17 cellular contexts compared by ENCODE assay signal in the genomic region with DNA sequence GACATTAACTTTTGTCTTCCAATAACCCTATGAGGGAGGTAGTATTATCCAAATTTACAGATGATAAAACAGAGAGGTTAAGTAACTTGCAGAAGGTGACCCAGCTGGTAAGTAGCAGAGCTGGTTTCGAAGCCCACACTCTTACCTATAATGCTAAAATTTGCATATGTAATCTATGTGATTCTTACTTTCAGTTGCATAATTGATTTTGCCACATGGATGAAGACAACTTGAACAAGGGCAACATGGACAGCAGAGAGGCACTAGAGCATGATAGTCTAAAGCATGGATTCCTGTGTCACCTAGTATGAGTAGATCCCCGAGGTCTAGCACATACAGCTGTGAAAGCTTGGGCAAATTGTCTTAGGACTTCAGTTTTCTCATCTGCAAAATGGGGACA.
DNase-seq lines count a peak whose midpoint lies in the region; FAIRE-seq and TF ChIP-seq lines count a peak whose summit lies in the region.
"Had no signal": no experiment of that assay in that cellular context is flagged by ENCODE, and none has a peak within 500 bp of the region (broad histone marks: within the 10 kb centered on the region; RNA-seq: fewer than 3 reads in every experiment).

No MANE protein-coding gene starts in this region.

- H3K23me2 ChIP-seq in H1 (ENCODE audit: low read depth, low read length), result no peaks in the 10 kb centered on the region

- H3K27ac ChIP-seq in H1 (ENCODE audit: low read depth, low read length) (no peak overlapping the region), small intestine (ENCODE audit: low read depth in 1 of 2, low read length in 1 of 2) (no peak overlapping the region)
- H3K27ac ChIP-seq: GM23248 had no signal

- H3K18ac ChIP-seq in H1 (ENCODE audit: extremely low read depth, low read length), result no peak overlapping the region

- H2BK5ac ChIP-seq in H1 (ENCODE audit: low read depth, low read length), result no peak overlapping the region

- DNase-seq in GM12892 (ENCODE audit: insufficient read length) (no peak), H1 (ENCODE audit: low read depth in 1 of 2, low spot score in 2 of 2) (no peak), GM20000 (ENCODE audit: low spot score) (no peak), GM13977 (ENCODE audit: low spot score) (no peak), small intestine (no peak)
- DNase-seq in activated T-helper 2 cell treated with anti-CD3 and anti-CD28 coated beads, Interferon-gamma antibody, Interleukin-2, Interleukin-4, amounts not matched to agents 10 μg/mL and 5 μg/mL and 100 μg/mL, durations not matched to agents 14 hours and 24 hours and 36 hours (ENCODE audit: low spot score), result no peak
- DNase-seq: C1 segment of cervical spinal cord; Calu3; CD4-positive, alpha-beta memory T cell; COR-L47; DMS53; DMS79 treated with DMSO at 0.1 percent for 48 hours; GF-D8; GM23248; H9; HFFc6 had no signal

- POLR2A ChIA-PET in H1 (lab: Charles Lee; ENCODE audit: partially characterized antibody), result interaction anchor here (0.6 kb wide), 1 partner anchor 350 kb away, joined by 3 read pairs; no protein-coding TSS in a partner anchor

- peak; percentile 17 for FAIRE-seq in GM12892 (lab: Jason Lieb, UNC)
- no peak for FAIRE-seq in H1 (lab: Jason Lieb, UNC)
- FAIRE-seq in small intestine (lab: Jason Lieb, UNC), result no peak
- FAIRE-seq: GM18507 had no signal

- no peak overlapping the region for H3K14ac ChIP-seq in H1 (ENCODE audit: insufficient read length)

- H3K9me3 Mint-ChIP-seq in activated T-helper 2 cell treated with anti-CD3 and anti-CD28 coated beads, Interferon-gamma antibody, Interleukin-2, Interleukin-4, amounts not matched to agents 10 μg/mL and 5 μg/mL and 100 μg/mL, durations not matched to agents 14 hours and 24 hours and 36 hours, result peaks cover 9% of the 10 kb centered on the region

- peaks cover 7% of the 10 kb centered on the region for H3K36me3 Mint-ChIP-seq in activated T-helper 2 cell treated with anti-CD3 and anti-CD28 coated beads, Interferon-gamma antibody, Interleukin-2, Interleukin-4, amounts not matched to agents 10 μg/mL and 5 μg/mL and 100 μg/mL, durations not matched to agents 14 hours and 24 hours and 36 hours (ENCODE audit: low read depth)
- H3K36me3 Mint-ChIP-seq: CD4-positive, alpha-beta memory T cell had no signal

- TF ChIP-seq CTCF in H1 (IDR thresholded peaks at IDR 0.05; ENCODE audit: control extremely low read depth in 1 of 3, insufficient read depth in 1 of 3, low read depth in 1 of 3, low read length in 3 of 3) (no peak), GM20000 (IDR thresholded peaks at IDR 0.05; ENCODE audit: extremely low read depth, missing control alignments) (no peak), GM13977 (IDR thresholded peaks at IDR 0.05; ENCODE audit: extremely low read depth, insufficient read depth, missing control alignments) (no peak)

- peak overlapping the region; percentile 99 for H3K23ac ChIP-seq in H1 (ENCODE audit: insufficient read length)

- no peak overlapping the region for H3K4me2 ChIP-seq in H1 (ENCODE audit: insufficient read depth in 1 of 2, low read depth in 2 of 2, low read length in 2 of 2)

- H2BK12ac ChIP-seq in H1 (ENCODE audit: low read depth, low read length), result no peak overlapping the region

- H3K4me3 ChIP-seq in H1 (ENCODE audit: extremely low read depth in 1 of 4, insufficient read depth in 2 of 4, low read depth in 3 of 4, low read length in 4 of 4) (no peak overlapping the region), small intestine (ENCODE audit: low read depth in 1 of 2, low read length in 2 of 2) (no peak overlapping the region)
- H3K4me3 ChIP-seq: GM23248 had no signal

- no peak overlapping the region for H3K9ac ChIP-seq in H1 (replicated peaks in 1 of 4; ENCODE audit: extremely low read depth in 1 of 4, low read depth in 3 of 4, low read length in 3 of 4)
- H3K9ac ChIP-seq: GM23248 had no signal

- H2BK15ac ChIP-seq in H1 (ENCODE audit: low read length), result no peak overlapping the region

- in situ Hi-C loops in GM13977 (cut with MboI; ENCODE audit: low pct_unique_long_range_greater_than_20kb, low sequenced_read_pairs, unreplicated experiment), result no loop called here

- H2BK120ac ChIP-seq in H1 (replicated peaks; ENCODE audit: low read depth, low read length), result no peak overlapping the region

- H2AK5ac ChIP-seq in H1 (ENCODE audit: low read depth, low read length), result no peak overlapping the region

- no peak overlapping the region for H3K56ac ChIP-seq in H1 (replicated peaks; ENCODE audit: insufficient read length, low read depth, low read length)

- no peak for TF ChIP-seq RAD21 in H1 (IDR thresholded peaks at IDR 0.05 in 1 of 2, conservative IDR thresholded peaks at IDR 0.05 in 1 of 2; ENCODE audit: low read depth in 2 of 2, low read length in 2 of 2)

- H3K4me1 ChIP-seq in H1 (replicated peaks in 1 of 4; ENCODE audit: control insufficient read depth in 3 of 4, insufficient read depth in 4 of 4, low read length in 3 of 4), result no peaks in the 10 kb centered on the region
- H3K4me1 ChIP-seq in small intestine (ENCODE audit: control insufficient read depth in 2 of 2, insufficient read depth in 1 of 2, low read depth in 1 of 2, low read length in 1 of 2), result no peaks in the 10 kb centered on the region

- intact Hi-C loops in activated T-helper 2 cell treated with anti-CD3 and anti-CD28 coated beads, Interferon-gamma antibody, Interleukin-2, Interleukin-4, amounts not matched to agents 10 μg/mL and 5 μg/mL and 100 μg/mL, durations not matched to agents 14 hours and 24 hours and 36 hours (cut with micrococcal nuclease), result no loop called here

- CTCF ChIA-PET in H1 (lab: Charles Lee; ENCODE audit: partially characterized antibody), result interaction anchor here (0.7 to 2.1 kb wide), 4 partner anchors 11 to 403 kb away, joined by 3 to 10 read pairs (median 6); no protein-coding TSS in a partner anchor

- H3K27me3 Mint-ChIP-seq in activated T-helper 2 cell treated with anti-CD3 and anti-CD28 coated beads, Interferon-gamma antibody, Interleukin-2, Interleukin-4, amounts not matched to agents 10 μg/mL and 5 μg/mL and 100 μg/mL, durations not matched to agents 14 hours and 24 hours and 36 hours (ENCODE audit: low read depth), result no peaks in the 10 kb centered on the region

- no peak overlapping the region for H2AFZ ChIP-seq in H1 (ENCODE audit: low read length)
- H2AFZ ChIP-seq: GM23248 had no signal

- no peaks in the 10 kb centered on the region for H3K79me2 ChIP-seq in H1 (ENCODE audit: control insufficient read depth in 1 of 2, insufficient read depth in 2 of 2, low read length in 2 of 2)

- no peak overlapping the region for H2BK20ac ChIP-seq in H1 (ENCODE audit: low read length)

- no peak for TF ChIP-seq POLR2A in GM12892 (IDR thresholded peaks at IDR 0.05; ENCODE audit: low read depth, low read length)
- TF ChIP-seq POLR2A in H1 (IDR thresholded peaks at IDR 0.05; ENCODE audit: control extremely low read depth in 1 of 2, low read depth in 2 of 2, low read length in 2 of 2), result no peak

- H4K91ac ChIP-seq in H1 (replicated peaks; ENCODE audit: insufficient read length, low read length), result no peak overlapping the region

- H3K4me1 Mint-ChIP-seq in activated T-helper 2 cell treated with anti-CD3 and anti-CD28 coated beads, Interferon-gamma antibody, Interleukin-2, Interleukin-4, amounts not matched to agents 10 μg/mL and 5 μg/mL and 100 μg/mL, durations not matched to agents 14 hours and 24 hours and 36 hours (ENCODE audit: low read depth), result peaks cover 48% of the 10 kb centered on the region
- H3K4me1 Mint-ChIP-seq: CD4-positive, alpha-beta memory T cell had no signal

- peaks cover 0 to 1% (median 0%) of the 10 kb centered on the region in 4 experiments; a peak in 1 of 7 replicates for H3K27me3 ChIP-seq in H1 (replicated peaks in 1 of 4; ENCODE audit: control insufficient read depth in 3 of 4, extremely low read depth in 1 of 4, insufficient read depth in 3 of 4, low read length in 3 of 4)
- no peaks in the 10 kb centered on the region for H3K27me3 ChIP-seq in small intestine (ENCODE audit: control insufficient read depth in 2 of 2, insufficient read depth in 2 of 2, low read length in 2 of 2)

- H3K36me3 ChIP-seq in H1 (ENCODE audit: control insufficient read depth in 2 of 4, insufficient read depth in 4 of 4, low read length in 3 of 4) (no peaks in the 10 kb centered on the region), small intestine (ENCODE audit: control insufficient read depth in 2 of 2, insufficient read depth in 2 of 2, low read length in 2 of 2) (no peaks in the 10 kb centered on the region)

- no peak for TF ChIP-seq EP300 in H1 (IDR thresholded peaks at IDR 0.05; ENCODE audit: borderline replicate concordance in 1 of 2, low read depth in 2 of 2, low read length in 2 of 2)

- H4K20me1 ChIP-seq in H1 (replicated peaks in 1 of 2; ENCODE audit: control insufficient read depth in 1 of 2, insufficient read depth in 2 of 2, low read length in 2 of 2), result no peaks in the 10 kb centered on the region

- WGBS in H1 (ENCODE audit: extremely low coverage in 1 of 2, insufficient coverage in 1 of 2, insufficient read length in 1 of 2, insufficient replicate concordance in 2 of 2, low coverage in 1 of 2, low lambda C conversion rate in 2 of 2, missing lambda C conversion rate in 1 of 2), 2 experiments, result 43% methylated on average over 2 of the region's 2 CpGs; no CpG with 5 or more reads in 1 of the 2 experiments
- 46 to 80% (median 77%) methylated on average over 2 of the region's 2 CpGs for WGBS in small intestine, 3 donors

- H3K4me3 Mint-ChIP-seq in activated T-helper 2 cell treated with anti-CD3 and anti-CD28 coated beads, Interferon-gamma antibody, Interleukin-2, Interleukin-4, amounts not matched to agents 10 μg/mL and 5 μg/mL and 100 μg/mL, durations not matched to agents 14 hours and 24 hours and 36 hours (ENCODE audit: low read depth), result no peak overlapping the region
- H3K4me3 Mint-ChIP-seq: CD4-positive, alpha-beta memory T cell; H9; HFFc6 had no signal

- H3K4ac ChIP-seq in H1 (replicated peaks; ENCODE audit: insufficient read length, low read depth, low read length), result no peak overlapping the region

- H4K8ac ChIP-seq in H1 (ENCODE audit: extremely low read depth, insufficient read depth, low read length), result no peak overlapping the region

- H3K27ac Mint-ChIP-seq in activated T-helper 2 cell treated with anti-CD3 and anti-CD28 coated beads, Interferon-gamma antibody, Interleukin-2, Interleukin-4, amounts not matched to agents 10 μg/mL and 5 μg/mL and 100 μg/mL, durations not matched to agents 14 hours and 24 hours and 36 hours, result peak overlapping the region; percentile 22
- H3K27ac Mint-ChIP-seq: CD4-positive, alpha-beta memory T cell; H9; HFFc6 had no signal

- no peak overlapping the region for H4K5ac ChIP-seq in H1 (ENCODE audit: insufficient read length, low read depth, low read length)

- H3K79me1 ChIP-seq in H1 (ENCODE audit: low read depth, low read length), result no peaks in the 10 kb centered on the region

- no peaks in the 10 kb centered on the region for H3K9me3 ChIP-seq in H1 (ENCODE audit: insufficient read depth in 2 of 2, low read depth in 1 of 2, low read length in 1 of 2)
- no peaks in the 10 kb centered on the region for H3K9me3 ChIP-seq in small intestine (ENCODE audit: control insufficient read depth, low read depth)

TF ChIP-seq in H1, 55 proteins besides CTCF, POLR2A, EP300 and RAD21 (continues in another document):
- TF ChIP-seq SIN3A (conservative IDR thresholded peaks at IDR 0.05 in 1 of 2, IDR thresholded peaks at IDR 0.05 in 1 of 2; ENCODE audit: low read depth in 1 of 2, low read length in 2 of 2) (no peak), SP1 (IDR thresholded peaks at IDR 0.05; ENCODE audit: low read depth, low read length) (no peak), TBP (IDR thresholded peaks at IDR 0.05; ENCODE audit: low read depth, low read length) (no peak)
